In genomic region chr14:21771671-21772070, GRCh38 we compare ENCODE assay signal across 28 cellular contexts.
DNase-seq lines count a peak whose midpoint lies in the region; ATAC-seq, FAIRE-seq and TF ChIP-seq lines count a peak whose summit lies in the region.
"Had no signal": no experiment of that assay in that cellular context is flagged by ENCODE, and none has a peak within 500 bp of the region (broad histone marks: within the 10 kb centered on the region; RNA-seq: fewer than 3 reads in every experiment).

No MANE protein-coding gene starts in this region.

- no peak overlapping the region for H3K18ac ChIP-seq in H1 (ENCODE audit: extremely low read depth, low read length)

- no peak overlapping the region for H2BK20ac ChIP-seq in H1 (ENCODE audit: low read length)

- no peak for TF ChIP-seq POLR2A in H1 (IDR thresholded peaks at IDR 0.05; ENCODE audit: control extremely low read depth in 1 of 2, low read depth in 2 of 2, low read length in 2 of 2)

- H3K27ac ChIP-seq in H1 (ENCODE audit: low read depth, low read length): no peak overlapping the region
- H3K27ac ChIP-seq: dorsolateral prefrontal cortex, right lobe of liver, testis had no signal

- H2AFZ ChIP-seq in H1 (ENCODE audit: low read length): no peak overlapping the region

- no peak overlapping the region for H3K4me2 ChIP-seq in H1 (ENCODE audit: insufficient read depth in 1 of 2, low read depth in 2 of 2, low read length in 2 of 2)

- DNase-seq in Caco-2 (peak; percentile 35 to 46), HPDE6-E6E7 (ENCODE audit: extremely low spot score) (peak; percentile 36), H1 (ENCODE audit: low read depth in 1 of 2, low spot score in 2 of 2) (no peak), mucosa of descending colon (peak in 1 of 3 donors; percentile 21), HAP-1 (ENCODE audit: low spot score in 2 of 2) (no peak)
- no peak for DNase-seq in activated CD4-positive, alpha-beta T cell treated with anti-CD3 and anti-CD28 coated beads for 48 hours
- DNase-seq: activated CD4-positive, alpha-beta T cell treated with anti-CD3 and anti-CD28 coated beads for 4 hours; activated naive CD4-positive, alpha-beta T cell treated with anti-CD3 and anti-CD28 coated beads, Interleukin-2, amount 50 U/mL, for 16 hours; BE2C; CD8-positive, alpha-beta memory T cell; dorsolateral prefrontal cortex; GDM1; hypothalamus; immature natural killer cell; left ventricle myocardium superior; naive B cell; NCI-H1092; NCI-H1694 treated with DMSO at 0.1 percent for 48 hours; right lobe of liver; SHP77; stimulated activated CD8-positive, alpha-beta memory T cell treated with anti-CD3 and anti-CD28 coated beads, Interleukin-4, amount 100 ng/mL, for 48 hours; SW 1271; testis had no signal

- no peaks in the 10 kb centered on the region for H3K79me2 ChIP-seq in H1 (ENCODE audit: control insufficient read depth in 1 of 2, insufficient read depth in 2 of 2, low read length in 2 of 2)

- H3K56ac ChIP-seq in H1 (replicated peaks; ENCODE audit: insufficient read length, low read depth, low read length): no peak overlapping the region

- no peak overlapping the region for H2BK120ac ChIP-seq in H1 (replicated peaks; ENCODE audit: low read depth, low read length)

- H3K36me3 Mint-ChIP-seq in Caco-2 (ENCODE audit: insufficient read depth, unreplicated experiment): no peaks in the 10 kb centered on the region
- H3K36me3 Mint-ChIP-seq: brain; CD8-positive, alpha-beta memory T cell; immature natural killer cell; naive B cell had no signal

- no peak overlapping the region for H4K8ac ChIP-seq in H1 (ENCODE audit: extremely low read depth, insufficient read depth, low read length)

- no peaks in the 10 kb centered on the region for H3K27me3 Mint-ChIP-seq in Caco-2 (ENCODE audit: insufficient read depth, unreplicated experiment)
- H3K27me3 Mint-ChIP-seq: activated T-helper 17 cell treated with anti-CD3 and anti-CD28 coated beads, Interleukin-2, amount 50 U/mL, for 72 hours; brain had no signal

- H3K27ac Mint-ChIP-seq in Caco-2 (ENCODE audit: unreplicated experiment): peak overlapping the region; percentile 49
- H3K27ac Mint-ChIP-seq: activated T-helper 17 cell treated with anti-CD3 and anti-CD28 coated beads, Interleukin-2, amount 50 U/mL, for 72 hours; brain; CD8-positive, alpha-beta memory T cell; immature natural killer cell; naive B cell had no signal

- H4K5ac ChIP-seq in H1 (ENCODE audit: insufficient read length, low read depth, low read length): no peak overlapping the region

- peaks cover 3% of the 10 kb centered on the region; the same call in 1 of the 2 replicates for H3K9me3 ChIP-seq in Caco-2
- H3K9me3 ChIP-seq in H1 (ENCODE audit: insufficient read depth in 2 of 2, low read depth in 1 of 2, low read length in 1 of 2): no peaks in the 10 kb centered on the region
- no peaks in the 10 kb centered on the region for H3K9me3 ChIP-seq in mucosa of descending colon
- H3K9me3 ChIP-seq in HAP-1: no peaks in the 10 kb centered on the region
- H3K9me3 ChIP-seq: BE2C, right lobe of liver, testis had no signal

- H2AK5ac ChIP-seq in H1 (ENCODE audit: low read depth, low read length): no peak overlapping the region

- FAIRE-seq in H1 (lab: Jason Lieb, UNC): peak; percentile 55
- FAIRE-seq: urothelium cell line had no signal

- no peaks in the 10 kb centered on the region for H3K79me1 ChIP-seq in H1 (ENCODE audit: low read depth, low read length)

- H3K4me3 ChIP-seq in Caco-2 (ENCODE audit: low read depth, low read length) (no peak overlapping the region), H1 (ENCODE audit: extremely low read depth in 1 of 4, insufficient read depth in 2 of 4, low read depth in 3 of 4, low read length in 4 of 4) (no peak overlapping the region), mucosa of descending colon (no peak overlapping the region), HAP-1 (no peak overlapping the region)
- H3K4me3 ChIP-seq: dorsolateral prefrontal cortex, right lobe of liver, testis had no signal

- H3K4me1 Mint-ChIP-seq in Caco-2 (ENCODE audit: low read depth, unreplicated experiment): peaks cover 7% of the 10 kb centered on the region
- H3K4me1 Mint-ChIP-seq: activated T-helper 17 cell treated with anti-CD3 and anti-CD28 coated beads, Interleukin-2, amount 50 U/mL, for 72 hours; brain; immature natural killer cell; naive B cell had no signal

- intact Hi-C loops in Caco-2 (cut with micrococcal nuclease; ENCODE audit: unreplicated experiment) (no loop called here), mucosa of descending colon (cut with DNase I, micrococcal nuclease) (no loop called here)

- H3K4me1 ChIP-seq in Caco-2 (0 out of 2 replicates have a peak, but pooled peaks cover 6% of the 10 kb centered on the region), H1 (replicated peaks in 1 of 4; ENCODE audit: control insufficient read depth in 3 of 4, insufficient read depth in 4 of 4, low read length in 3 of 4) (peaks cover 0 to 2% (median 0%) of the 10 kb centered on the region in 4 experiments; a peak in 1 of 7 replicates), mucosa of descending colon (ENCODE audit: low read depth) (no peaks in the 10 kb centered on the region), HAP-1 (no peaks in the 10 kb centered on the region)
- H3K4me1 ChIP-seq: BE2C, right lobe of liver, testis had no signal

- H3K4me3 Mint-ChIP-seq in Caco-2 (ENCODE audit: unreplicated experiment): no peak overlapping the region
- H3K4me3 Mint-ChIP-seq: activated T-helper 17 cell treated with anti-CD3 and anti-CD28 coated beads, Interleukin-2, amount 50 U/mL, for 72 hours; brain; CD8-positive, alpha-beta memory T cell; immature natural killer cell; naive B cell; stimulated activated naive CD8-positive, alpha-beta T cell treated with anti-CD3 and anti-CD28 coated beads, Interleukin-15, Interleukin-2, amounts not matched to agents 100 ng/mL and 50 ng/mL, for 24 hours had no signal

- H3K36me3 ChIP-seq in Caco-2 (ENCODE audit: control insufficient read depth, insufficient read depth, low read length) (no peaks in the 10 kb centered on the region), H1 (ENCODE audit: control insufficient read depth in 2 of 4, insufficient read depth in 4 of 4, low read length in 3 of 4) (no peaks in the 10 kb centered on the region), mucosa of descending colon (ENCODE audit: low read depth) (no peaks in the 10 kb centered on the region), HAP-1 (replicated peaks) (no peaks in the 10 kb centered on the region)
- H3K36me3 ChIP-seq: BE2C, right lobe of liver had no signal

- TF ChIP-seq EP300 in H1 (IDR thresholded peaks at IDR 0.05; ENCODE audit: borderline replicate concordance in 1 of 2, low read depth in 2 of 2, low read length in 2 of 2): no peak

- no peak overlapping the region for H3K9ac ChIP-seq in H1 (replicated peaks in 1 of 4; ENCODE audit: extremely low read depth in 1 of 4, low read depth in 3 of 4, low read length in 3 of 4)

- no TSS peak for BruUV-seq in Caco-2 (replicated peaks; lab: Mats Ljungman, UMichigan)

- H3K23me2 ChIP-seq in H1 (ENCODE audit: low read depth, low read length): peaks cover 1% of the 10 kb centered on the region; the same call in 1 of the 2 replicates

- no peak overlapping the region for H3K23ac ChIP-seq in H1 (ENCODE audit: insufficient read length)

- H3K4ac ChIP-seq in H1 (replicated peaks; ENCODE audit: insufficient read length, low read depth, low read length): no peak overlapping the region

- H2BK12ac ChIP-seq in H1 (ENCODE audit: low read depth, low read length): no peak overlapping the region

- CTCF ChIA-PET in Caco-2 (lab: Charles Lee): no interaction called here
- CTCF ChIA-PET in H1 (lab: Charles Lee; ENCODE audit: partially characterized antibody): interaction anchor here (0.6 to 2.3 kb wide), 4 partner anchors 12 to 170 kb away, joined by 3 to 6 read pairs (median 4); no protein-coding TSS in a partner anchor

- no peaks in the 10 kb centered on the region for H4K20me1 ChIP-seq in H1 (replicated peaks in 1 of 2; ENCODE audit: control insufficient read depth in 1 of 2, insufficient read depth in 2 of 2, low read length in 2 of 2)

- no peak overlapping the region for H4K91ac ChIP-seq in H1 (replicated peaks; ENCODE audit: insufficient read length, low read length)

- H2BK5ac ChIP-seq in H1 (ENCODE audit: low read depth, low read length): no peak overlapping the region

- peaks cover 10% of the 10 kb centered on the region for H3K9me3 Mint-ChIP-seq in Caco-2 (ENCODE audit: unreplicated experiment)
- H3K9me3 Mint-ChIP-seq: activated T-helper 17 cell treated with anti-CD3 and anti-CD28 coated beads, Interleukin-2, amount 50 U/mL, for 72 hours; brain; CD8-positive, alpha-beta memory T cell; immature natural killer cell; stimulated activated naive CD8-positive, alpha-beta T cell treated with anti-CD3 and anti-CD28 coated beads, Interleukin-15, Interleukin-2, amounts not matched to agents 100 ng/mL and 50 ng/mL, for 24 hours had no signal

- no peak overlapping the region for H2BK15ac ChIP-seq in H1 (ENCODE audit: low read length)

- no peak overlapping the region for H3K14ac ChIP-seq in H1 (ENCODE audit: insufficient read length)

- 88% methylated on average over 1 of the region's 1 CpG; no CpG with 5 or more reads in 1 of the 2 experiments for WGBS in H1 (ENCODE audit: extremely low coverage in 1 of 2, insufficient coverage in 1 of 2, insufficient read length in 1 of 2, insufficient replicate concordance in 2 of 2, low coverage in 1 of 2, low lambda C conversion rate in 2 of 2, missing lambda C conversion rate in 1 of 2), 2 experiments

- ATAC-seq in mucosa of descending colon (peak; percentile 47), GM19023 (IDR thresholded peaks at IDR 0.05; ENCODE audit: unreplicated experiment) (no peak)
- ATAC-seq: activated T-helper 17 cell treated with anti-CD3 and anti-CD28 coated beads, Interleukin-2, amount 50 U/mL, for 72 hours; left ventricle myocardium superior; right lobe of liver had no signal

- TF ChIP-seq CTCF in Caco-2 (IDR thresholded peaks at IDR 0.05; ENCODE audit: insufficient read depth in 1 of 2, low read depth in 1 of 2, low read length in 1 of 2, severe bottlenecking in 1 of 2, unreplicated experiment in 1 of 2) (no peak), H1 (IDR thresholded peaks at IDR 0.05; ENCODE audit: control extremely low read depth in 1 of 3, insufficient read depth in 1 of 3, low read depth in 1 of 3, low read length in 3 of 3) (no peak), mucosa of descending colon (IDR thresholded peaks at IDR 0.05) (no peak)

- TF ChIP-seq RAD21 in H1 (IDR thresholded peaks at IDR 0.05 in 1 of 2, conservative IDR thresholded peaks at IDR 0.05 in 1 of 2; ENCODE audit: low read depth in 2 of 2, low read length in 2 of 2): no peak

- H3K27me3 ChIP-seq in Caco-2 (replicated peaks; ENCODE audit: control insufficient read depth, insufficient read depth, low read length) (no peaks in the 10 kb centered on the region), H1 (replicated peaks in 1 of 4; ENCODE audit: control insufficient read depth in 3 of 4, extremely low read depth in 1 of 4, insufficient read depth in 3 of 4, low read length in 3 of 4) (no peaks in the 10 kb centered on the region), HAP-1 (ENCODE audit: low read depth) (peaks cover 4% of the 10 kb centered on the region; the same call in 1 of the 2 replicates)
- H3K27me3 ChIP-seq: BE2C, right lobe of liver, testis had no signal

- in situ Hi-C loops in HAP-1 (cut with MboI; ENCODE audit: low sequenced_read_pairs): no loop called here

- POLR2A ChIA-PET in Caco-2 (lab: Charles Lee) (no interaction called here), H1 (lab: Charles Lee; ENCODE audit: partially characterized antibody) (no interaction called here)

Comparison
In these comparisons a context has a peak if more than half of its experiments do, and no peak if none do; other contexts are left out.
1. DNase-seq: peak in Caco-2 (2 of 2) and HPDE6-E6E7 (single experiment); none in H1 (0 of 2), HAP-1 (0 of 2) and activated CD4-positive, alpha-beta T cell treated with anti-CD3 and anti-CD28 coated beads for 48 hours (single experiment).